Comparison of ENCODE assay signal across 1 cellular context in genomic region chr2:85734015-85734414, GRCh38.
TF ChIP-seq lines count a peak whose summit lies in the region.

No MANE protein-coding gene starts in this region.

TF ChIP-seq in endothelial cell of umbilical vein, 7 proteins besides CTCF, POLR2A, EP300 and RAD21 (continued from another document):
- TF ChIP-seq POLR2AphosphoS5 (IDR thresholded peaks at IDR 0.05; ENCODE audit: insufficient read depth, low read depth, low read length) = no peak
- TF ChIP-seq FOS (IDR thresholded peaks at IDR 0.05; ENCODE audit: borderline replicate concordance, insufficient read depth, low read length) = no peak
- no peak for TF ChIP-seq JUN (IDR thresholded peaks at IDR 0.05; ENCODE audit: borderline replicate concordance, insufficient read depth, insufficient read length, low read depth)
- TF ChIP-seq EZH2 (IDR thresholded peaks at IDR 0.05; ENCODE audit: borderline replicate concordance, low read depth, low read length, severe bottlenecking) = no peak
- no peak for TF ChIP-seq GATA2 (IDR thresholded peaks at IDR 0.05; ENCODE audit: insufficient read depth, insufficient read length, low read depth, low read length)
- no peak for TF ChIP-seq MAX (IDR thresholded peaks at IDR 0.05; ENCODE audit: insufficient read depth, insufficient read length)
